22 cellular contexts compared by ENCODE assay signal in genomic region chr1:205516362-205516761, GRCh38. TPM values are rescaled to one million over a fixed set of nuclear protein-coding genes. Genes with fewer than 3 reads are reported as not detected.
DNase-seq lines count a peak whose midpoint lies in the region; ATAC-seq, FAIRE-seq and TF ChIP-seq lines count a peak whose summit lies in the region.
"Had no signal": no experiment of that assay in that cellular context is flagged by ENCODE, and none has a peak within 500 bp of the region (broad histone marks: within the 10 kb centered on the region; RNA-seq: fewer than 3 reads in every experiment).

No MANE protein-coding gene starts in this region.

- FAIRE-seq in K562 (lab: Jason Lieb, UNC) = no peak
- FAIRE-seq: GM12878, small intestine had no signal

- H3K4me3 ChIP-seq in HUES6 (ENCODE audit: low read depth, low read length) (no peak overlapping the region), K562 (no peak overlapping the region), lung (no peak overlapping the region), gastrocnemius medialis (no peak overlapping the region), brain microvascular endothelial cell (ENCODE audit: low read depth, low read length) (no peak overlapping the region)
- H3K4me3 ChIP-seq: GM12878, HAP-1, left lung had no signal

- H3K27me3 ChIP-seq in HUES6 (ENCODE audit: control insufficient read depth, insufficient read depth, low read length) (no peaks in the 10 kb centered on the region), K562 (ENCODE audit: control insufficient read depth in 2 of 2, insufficient read depth in 2 of 2, low read length in 2 of 2) (peaks cover 0 to 38% of the 10 kb centered on the region in 2 experiments; a peak in 3 of 5 replicates), lung (ENCODE audit: control insufficient read depth, insufficient read depth) (no peaks in the 10 kb centered on the region), gastrocnemius medialis (no peaks in the 10 kb centered on the region), brain microvascular endothelial cell (replicated peaks) (peaks cover 14% of the 10 kb centered on the region)
- H3K27me3 ChIP-seq: left lung had no signal

- no peak overlapping the region for H3K4me2 ChIP-seq in K562 (ENCODE audit: insufficient read depth, low read length)

- intact Hi-C loops in K562 (cut with micrococcal nuclease) (no loop called here), gastrocnemius medialis (cut with DNase I; ENCODE audit: low total_unique reads) (no loop called here)

- no peak for TF ChIP-seq EP300 in K562 (IDR thresholded peaks at IDR 0.05; ENCODE audit: low read length)

- H3K9ac ChIP-seq in HUES6 (ENCODE audit: low read length) = no peak overlapping the region
- H3K9ac ChIP-seq in K562 (ENCODE audit: insufficient read depth in 1 of 2, low read depth in 2 of 2, low read length in 2 of 2) = no peak overlapping the region

- H3K27ac Mint-ChIP-seq in activated CD8-positive, alpha-beta T cell treated with anti-CD3 and anti-CD28 coated beads, Interleukin-2, amount 10 ng/mL, durations not matched to agents 7 days and 5 days = no peak overlapping the region
- H3K27ac Mint-ChIP-seq: activated naive CD4-positive, alpha-beta T cell treated with anti-CD3 and anti-CD28 coated beads, Interleukin-2, amount 50 U/mL, for 72 hours; activated T-cell treated with anti-CD3 and anti-CD28 coated beads, Interleukin-2, amount 50 U/mL, for 72 hours; CD4-positive, alpha-beta memory T cell had no signal

- WGBS in K562 (ENCODE audit: insufficient coverage, low coverage, missing lambda C conversion rate) = 5% methylated on average over 4 of the region's 4 CpGs
- WGBS in lung, 2 donors = 73 to 91% methylated on average over 4 of the region's 4 CpGs

- no peaks in the 10 kb centered on the region for H3K79me2 ChIP-seq in K562 (ENCODE audit: control insufficient read depth, insufficient read depth, low read length)

- H3K4me1 ChIP-seq in HUES6 (ENCODE audit: control insufficient read depth, insufficient read depth, low read length) (peaks cover 60% of the 10 kb centered on the region), K562 (replicated peaks in 1 of 2; ENCODE audit: control insufficient read depth in 2 of 2, insufficient read depth in 2 of 2, low read length in 2 of 2) (peaks cover 0 to 5% of the 10 kb centered on the region in 2 experiments; a peak in 2 of 5 replicates), lung (ENCODE audit: control insufficient read depth in 2 of 2, insufficient read depth in 2 of 2, low read length in 2 of 2) (peaks cover 24 to 34% of the 10 kb centered on the region in 2 donors), gastrocnemius medialis (peaks cover 20 to 33% of the 10 kb centered on the region in 2 donors)

- 0 out of 2 replicates have a peak, but pooled peaks cover 9% of the 10 kb centered on the region for H4K20me1 ChIP-seq in K562 (replicated peaks; ENCODE audit: control insufficient read depth, insufficient read depth, low read length)

- POLR2A ChIA-PET in K562 (lab: Yijun Ruan, JAX) = interaction anchor here (0.5 to 1.1 kb wide), 5 partner anchors 8 to 141 kb away, joined by 3 to 4 read pairs (median 3); no protein-coding TSS in a partner anchor
- POLR2A ChIA-PET in activated CD8-positive, alpha-beta T cell treated with anti-CD3 and anti-CD28 coated beads, Interleukin-2, amount 10 ng/mL, durations not matched to agents 7 days and 5 days (lab: Charles Lee) = no interaction called here

- BruUV-seq in K562 (replicated peaks; lab: Mats Ljungman, UMichigan) = no TSS peak

- ATAC-seq in K562 = no peak
- ATAC-seq in lung (ENCODE audit: insufficient read depth, low FRiP score) = no peak
- no peak for ATAC-seq in gastrocnemius medialis
- no peak for ATAC-seq in HG03469 (IDR thresholded peaks at IDR 0.05; ENCODE audit: unreplicated experiment)
- ATAC-seq in GM18867 (IDR thresholded peaks at IDR 0.05; ENCODE audit: unreplicated experiment) = no peak
- ATAC-seq in activated CD8-positive, alpha-beta T cell treated with anti-CD3 and anti-CD28 coated beads, Interleukin-2, amount 10 ng/mL, durations not matched to agents 7 days and 5 days = no peak
- ATAC-seq: activated naive CD4-positive, alpha-beta T cell treated with anti-CD3 and anti-CD28 coated beads, Interleukin-2, amount 50 U/mL, for 72 hours; activated T-cell treated with anti-CD3 and anti-CD28 coated beads, Interleukin-2, amount 50 U/mL, for 72 hours; GM12878; left lung had no signal

- H3K27me3 Mint-ChIP-seq in activated CD8-positive, alpha-beta T cell treated with anti-CD3 and anti-CD28 coated beads, Interleukin-2, amount 10 ng/mL, durations not matched to agents 7 days and 5 days (ENCODE audit: low read depth) = no peaks in the 10 kb centered on the region
- H3K27me3 Mint-ChIP-seq: CD4-positive, alpha-beta memory T cell had no signal

- no peaks in the 10 kb centered on the region for H3K9me3 Mint-ChIP-seq in activated CD8-positive, alpha-beta T cell treated with anti-CD3 and anti-CD28 coated beads, Interleukin-2, amount 10 ng/mL, durations not matched to agents 7 days and 5 days (ENCODE audit: insufficient read depth)
- H3K9me3 Mint-ChIP-seq: activated naive CD4-positive, alpha-beta T cell treated with anti-CD3 and anti-CD28 coated beads, Interleukin-2, amount 50 U/mL, for 72 hours; activated T-cell treated with anti-CD3 and anti-CD28 coated beads, Interleukin-2, amount 50 U/mL, for 72 hours; brain; CD4-positive, alpha-beta memory T cell; naive B cell had no signal

- no peak overlapping the region for H3K4me3 Mint-ChIP-seq in activated CD8-positive, alpha-beta T cell treated with anti-CD3 and anti-CD28 coated beads, Interleukin-2, amount 10 ng/mL, durations not matched to agents 7 days and 5 days
- H3K4me3 Mint-ChIP-seq: activated T-cell treated with anti-CD3 and anti-CD28 coated beads, Interleukin-2, amount 50 U/mL, for 72 hours; brain; CD4-positive, alpha-beta memory T cell had no signal

- no peaks in the 10 kb centered on the region for H3K9me3 ChIP-seq in HUES6 (ENCODE audit: control insufficient read depth, insufficient read depth, low read depth, low read length)
- no peaks in the 10 kb centered on the region for H3K9me3 ChIP-seq in K562 (replicated peaks; ENCODE audit: control insufficient read depth, insufficient read depth, low read depth, low read length)
- H3K9me3 ChIP-seq in lung (ENCODE audit: control insufficient read depth in 2 of 2, insufficient read depth in 1 of 2, low read length in 1 of 2) = no peaks in the 10 kb centered on the region
- no peaks in the 10 kb centered on the region for H3K9me3 ChIP-seq in gastrocnemius medialis
- H3K9me3 ChIP-seq: HAP-1, left lung had no signal

- H3K36me3 Mint-ChIP-seq in activated CD8-positive, alpha-beta T cell treated with anti-CD3 and anti-CD28 coated beads, Interleukin-2, amount 10 ng/mL, durations not matched to agents 7 days and 5 days (ENCODE audit: low read depth) = no peaks in the 10 kb centered on the region
- H3K36me3 Mint-ChIP-seq: activated naive CD4-positive, alpha-beta T cell treated with anti-CD3 and anti-CD28 coated beads, Interleukin-2, amount 50 U/mL, for 72 hours; brain; CD4-positive, alpha-beta memory T cell; naive B cell had no signal

- peak overlapping the region; percentile 51; the same call in 1 of the 2 replicates for H2AFZ ChIP-seq in K562 (ENCODE audit: low read depth, low read length)

- TF ChIP-seq CTCF in K562 (IDR thresholded peaks at IDR 0.05 in 2 of 3, conservative IDR thresholded peaks at IDR 0.05 in 1 of 3; ENCODE audit: insufficient read depth in 2 of 3, low read depth in 1 of 3, low read length in 3 of 3) = no peak
- TF ChIP-seq CTCF in lung (IDR thresholded peaks at IDR 0.05; ENCODE audit: control extremely low read depth, extremely low read depth) = no peak
- TF ChIP-seq CTCF in gastrocnemius medialis (IDR thresholded peaks at IDR 0.05 in 4 of 5, conservative IDR thresholded peaks at IDR 0.05 in 1 of 5) = no peak
- TF ChIP-seq CTCF in brain microvascular endothelial cell (IDR thresholded peaks at IDR 0.05; ENCODE audit: low read depth, low read length, missing control alignments) = no peak

- H3K9me1 ChIP-seq in K562 (ENCODE audit: control insufficient read depth, insufficient read depth, low read length) = no peaks in the 10 kb centered on the region

- CTCF ChIA-PET in K562 (lab: Yijun Ruan, JAX; ENCODE audit: low intra/inter-chr PET ratio) = interaction anchor here (0.7 to 0.9 kb wide), 2 partner anchors 13 to 162 kb away, joined by 3 read pairs; no protein-coding TSS in a partner anchor
- CTCF ChIA-PET in activated CD8-positive, alpha-beta T cell treated with anti-CD3 and anti-CD28 coated beads, Interleukin-2, amount 10 ng/mL, durations not matched to agents 7 days and 5 days (lab: Charles Lee) = interaction anchor here (1.3 to 1.9 kb wide), 2 partner anchors 8 to 28 kb away, joined by 5 to 9 read pairs; no protein-coding TSS in a partner anchor

- no peak for TF ChIP-seq RAD21 in K562 (CRISPR knock-in tag; conservative IDR thresholded peaks at IDR 0.05 in 1 of 2, IDR thresholded peaks at IDR 0.05 in 1 of 2)

- TF ChIP-seq POLR2A in K562 (conservative IDR thresholded peaks at IDR 0.05) (no peak), gastrocnemius medialis (IDR thresholded peaks at IDR 0.05) (no peak)

- in situ Hi-C loops in K562 (cut with MboI) = no loop called here
- in situ Hi-C loops in gastrocnemius medialis (cut with MboI; ENCODE audit: low sequenced_read_pairs in 4 of 4) = no loop called here
- in situ Hi-C loops in brain microvascular endothelial cell (cut with HindIII; ENCODE audit: low pct_ligation_motif_present, low sequenced_read_pairs) = no loop called here

- H3K36me3 ChIP-seq in HUES6 (ENCODE audit: control insufficient read depth, insufficient read depth, low read length) = no peaks in the 10 kb centered on the region
- no peaks in the 10 kb centered on the region for H3K36me3 ChIP-seq in K562 (ENCODE audit: control insufficient read depth, insufficient read depth, low read length)
- H3K36me3 ChIP-seq in lung (ENCODE audit: control insufficient read depth in 2 of 2, insufficient read depth in 2 of 2, low read length in 2 of 2) = peaks cover 0 to 2% of the 10 kb centered on the region in 2 donors
- H3K36me3 ChIP-seq in gastrocnemius medialis = no peaks in the 10 kb centered on the region
- no peaks in the 10 kb centered on the region for H3K36me3 ChIP-seq in brain microvascular endothelial cell (replicated peaks)
- H3K36me3 ChIP-seq: HAP-1, left lung had no signal

- H3K27ac ChIP-seq in HUES6 (ENCODE audit: low read depth, low read length) = peak overlapping the region; percentile 45; the same call in 1 of the 2 replicates
- no peak overlapping the region for H3K27ac ChIP-seq in K562 (ENCODE audit: extremely low read depth, low read depth, low read length)
- H3K27ac ChIP-seq in lung (ENCODE audit: low read depth in 1 of 2, low read length in 1 of 2) = peak overlapping the region; percentile 27
- H3K27ac ChIP-seq in gastrocnemius medialis = peak overlapping the region in 3 of 4 donors; percentile 56 to 70 (median 67)
- H3K27ac ChIP-seq in brain microvascular endothelial cell = no peak overlapping the region
- H3K27ac ChIP-seq: left lung had no signal

- DNase-seq in K562 (ENCODE audit: extremely low read depth in 1 of 4, low spot score in 3 of 4) (no peak), lung (ENCODE audit: low spot score) (no peak), gastrocnemius medialis (no peak), brain microvascular endothelial cell (no peak)
- no peak for DNase-seq in activated CD8-positive, alpha-beta T cell treated with anti-CD3 and anti-CD28 coated beads, Interleukin-2, amount 10 ng/mL, durations not matched to agents 7 days and 5 days
- DNase-seq: activated CD4-positive, CD25-positive, alpha-beta regulatory T cell; activated CD8-positive, alpha-beta memory T cell treated with anti-CD3 and anti-CD28 coated beads for 24 hours; activated T-cell treated with anti-CD3 and anti-CD28 coated beads, Interleukin-2, amount 50 U/mL, for 72 hours; CD4-positive, alpha-beta memory T cell; dermis blood vessel endothelial cell; left lung; naive B cell; NCI-H1436 treated with DMSO at 0.1 percent for 48 hours; small intestine; stimulated activated CD4-positive, alpha-beta T cell treated with anti-CD3 and anti-CD28 coated beads, Interleukin-4, amount 100 ng/mL, for 24 hours had no signal

- peaks cover 5% of the 10 kb centered on the region for H3K4me1 Mint-ChIP-seq in activated CD8-positive, alpha-beta T cell treated with anti-CD3 and anti-CD28 coated beads, Interleukin-2, amount 10 ng/mL, durations not matched to agents 7 days and 5 days (ENCODE audit: low read depth)
- H3K4me1 Mint-ChIP-seq: CD4-positive, alpha-beta memory T cell had no signal

RNA-seq across cellular contexts. Expression of gene CDK18, which starts 11.9 kb away (rescaled TPM):
- 0.63 and 3.1 TPM in 2 replicates for total RNA-seq in K562 (2011; cell fraction: chromatin; rRNA removed; ENCODE audit: low replicate concordance)
- total RNA-seq in K562 (2011; cell fraction: nucleolus; rRNA removed) = 0.92 and 1.2 TPM in 2 replicates
- total RNA-seq in K562 (2011; cell fraction: nucleoplasm; rRNA removed) = 1.0 and 1.7 TPM in 2 replicates
- 0.05 TPM in 1 of 2 replicates, not detected in the other for total RNA-seq in K562 (2014; rRNA removed)
- 0.07 TPM in 1 of 2 replicates, not detected in the other for total RNA-seq in K562 (2014; rRNA removed; fragmentation: Illumina TruSeq; extraction: Trizol)
- total RNA-seq in K562 (2015; rRNA removed; fragmentation: Illumina TruSeq; extraction: Trizol) = 0.23 and 0.69 TPM in 2 replicates
- total RNA-seq in K562 (2021) = 0.34 and 0.44 TPM in 2 replicates
- polyA plus RNA-seq in K562 (2011; rRNA removed) = 0.17 and 0.20 TPM in 2 replicates
- 0.06 and 0.25 TPM in 2 replicates for polyA plus RNA-seq in K562 (2011; cell fraction: cytosol; rRNA removed)
- 0.51 and 1.9 TPM in 2 replicates for polyA plus RNA-seq in K562 (2011; cell fraction: nucleus; rRNA removed)
- polyA plus RNA-seq in K562 (2012) = 0.46 and 1.4 TPM in 2 replicates
- polyA plus RNA-seq in K562 (2014; fragmentation: Illumina TruSeq; extraction: Trizol) = 0.51 and 0.61 TPM in 2 replicates
- polyA plus RNA-seq in K562 (2014; fragmentation: Nextera tagmentation; extraction: Ambion mirVana) = not detected
- polyA plus RNA-seq in K562 (2014; rRNA removed) = 0.08 and 0.19 TPM in 2 replicates
- polyA minus RNA-seq in K562 (2011; rRNA and poly(A)+ RNA removed) = 0.18 and 0.28 TPM in 2 replicates
- polyA minus RNA-seq in K562 (2011; cell fraction: cytosol; rRNA and poly(A)+ RNA removed) = not detected in 2 replicates
- 0.56 and 1.6 TPM in 2 replicates for polyA minus RNA-seq in K562 (2011; cell fraction: nucleus; rRNA and poly(A)+ RNA removed)
- 10 to 100 TPM; 10.9 to 19.1 TPM for total RNA-seq in lung
- 10 to 100 TPM in 1 of 2 donors, 1 to 10 TPM in 1; 9.7 to 21.0 TPM for polyA plus RNA-seq in lung
- total RNA-seq in gastrocnemius medialis = 1 to 10 TPM; 1.2 to 4.6 (median 1.5) TPM
- total RNA-seq in activated CD8-positive, alpha-beta T cell treated with anti-CD3 and anti-CD28 coated beads, Interleukin-2, amount 10 ng/mL, durations not matched to agents 7 days and 5 days = 1 to 10 TPM; 4.5 to 6.0 TPM

Comparison
In these comparisons a context has a peak if more than half of its experiments do, and no peak if none do; other contexts are left out.
1. H3K27ac ChIP-seq: peak in HUES6 (single experiment), lung (2 of 2) and gastrocnemius medialis (3 of 4); none in K562 (single experiment) and brain microvascular endothelial cell (single experiment).